In the genomic region with DNA sequence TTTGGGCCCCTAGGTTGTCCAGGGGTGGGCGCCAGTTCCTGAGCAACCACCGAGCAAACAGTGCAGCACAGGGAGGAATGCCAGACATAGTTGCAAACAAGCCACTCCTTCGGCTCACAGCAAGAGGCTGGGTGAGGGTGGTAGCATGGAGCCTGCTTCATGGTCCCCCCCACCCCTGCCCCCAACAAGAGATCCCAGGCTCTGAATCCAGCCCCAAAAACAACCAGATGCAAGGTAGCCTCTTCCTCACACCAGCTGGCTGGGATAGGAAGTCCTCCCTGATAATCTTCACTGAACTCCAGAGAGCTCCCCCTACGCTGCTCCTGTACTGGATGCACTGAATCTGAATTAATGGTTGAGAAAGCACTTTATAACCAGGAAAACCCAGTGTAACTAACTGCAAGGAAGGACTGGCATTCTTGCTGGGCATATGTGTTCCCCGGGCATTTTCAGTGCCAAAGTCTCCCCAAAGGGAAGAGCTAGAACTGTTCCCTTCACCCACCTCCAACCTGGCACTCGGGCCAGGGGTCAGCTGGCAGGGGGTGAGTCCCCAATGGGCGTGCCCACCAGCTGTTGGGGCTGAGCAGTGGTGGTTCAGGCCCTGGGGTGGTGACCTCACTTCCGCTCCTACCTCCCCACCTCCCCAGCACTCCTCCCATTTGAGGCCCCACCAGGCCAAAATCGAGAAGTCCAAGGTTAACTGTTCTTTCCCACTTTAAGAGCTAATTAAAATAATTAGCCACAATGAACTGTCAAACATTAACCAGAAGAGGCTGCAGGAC, we compare ENCODE assay signal across 1 cellular context.
A peak's percentile ranks its signal among the peaks of the same experiment; 100 is the strongest.
TF ChIP-seq lines count a peak whose summit lies in the region.

No MANE protein-coding gene starts in this region.

TF ChIP-seq in K562, 482 proteins besides CTCF, POLR2A, EP300 and RAD21 (continues in another document):
- TF ChIP-seq, protein P1, sequence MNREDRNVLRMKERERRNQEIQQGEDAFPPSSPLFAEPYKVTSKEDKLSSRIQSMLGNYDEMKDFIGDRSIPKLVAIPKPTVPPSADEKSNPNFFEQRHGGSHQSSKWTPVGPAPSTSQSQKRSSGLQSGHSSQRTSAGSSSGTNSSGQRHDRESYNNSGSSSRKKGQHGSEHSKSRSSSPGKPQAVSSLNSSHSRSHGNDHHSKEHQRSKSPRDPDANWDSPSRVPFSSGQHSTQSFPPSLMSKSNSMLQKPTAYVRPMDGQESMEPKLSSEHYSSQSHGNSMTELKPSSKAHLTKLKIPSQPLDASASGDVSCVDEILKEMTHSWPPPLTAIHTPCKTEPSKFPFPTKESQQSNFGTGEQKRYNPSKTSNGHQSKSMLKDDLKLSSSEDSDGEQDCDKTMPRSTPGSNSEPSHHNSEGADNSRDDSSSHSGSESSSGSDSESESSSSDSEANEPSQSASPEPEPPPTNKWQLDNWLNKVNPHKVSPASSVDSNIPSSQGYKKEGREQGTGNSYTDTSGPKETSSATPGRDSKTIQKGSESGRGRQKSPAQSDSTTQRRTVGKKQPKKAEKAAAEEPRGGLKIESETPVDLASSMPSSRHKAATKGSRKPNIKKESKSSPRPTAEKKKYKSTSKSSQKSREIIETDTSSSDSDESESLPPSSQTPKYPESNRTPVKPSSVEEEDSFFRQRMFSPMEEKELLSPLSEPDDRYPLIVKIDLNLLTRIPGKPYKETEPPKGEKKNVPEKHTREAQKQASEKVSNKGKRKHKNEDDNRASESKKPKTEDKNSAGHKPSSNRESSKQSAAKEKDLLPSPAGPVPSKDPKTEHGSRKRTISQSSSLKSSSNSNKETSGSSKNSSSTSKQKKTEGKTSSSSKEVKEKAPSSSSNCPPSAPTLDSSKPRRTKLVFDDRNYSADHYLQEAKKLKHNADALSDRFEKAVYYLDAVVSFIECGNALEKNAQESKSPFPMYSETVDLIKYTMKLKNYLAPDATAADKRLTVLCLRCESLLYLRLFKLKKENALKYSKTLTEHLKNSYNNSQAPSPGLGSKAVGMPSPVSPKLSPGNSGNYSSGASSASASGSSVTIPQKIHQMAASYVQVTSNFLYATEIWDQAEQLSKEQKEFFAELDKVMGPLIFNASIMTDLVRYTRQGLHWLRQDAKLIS (CRISPR knock-in tag; IDR thresholded peaks at IDR 0.05), result no peak
- TF ChIP-seq, protein P2, sequence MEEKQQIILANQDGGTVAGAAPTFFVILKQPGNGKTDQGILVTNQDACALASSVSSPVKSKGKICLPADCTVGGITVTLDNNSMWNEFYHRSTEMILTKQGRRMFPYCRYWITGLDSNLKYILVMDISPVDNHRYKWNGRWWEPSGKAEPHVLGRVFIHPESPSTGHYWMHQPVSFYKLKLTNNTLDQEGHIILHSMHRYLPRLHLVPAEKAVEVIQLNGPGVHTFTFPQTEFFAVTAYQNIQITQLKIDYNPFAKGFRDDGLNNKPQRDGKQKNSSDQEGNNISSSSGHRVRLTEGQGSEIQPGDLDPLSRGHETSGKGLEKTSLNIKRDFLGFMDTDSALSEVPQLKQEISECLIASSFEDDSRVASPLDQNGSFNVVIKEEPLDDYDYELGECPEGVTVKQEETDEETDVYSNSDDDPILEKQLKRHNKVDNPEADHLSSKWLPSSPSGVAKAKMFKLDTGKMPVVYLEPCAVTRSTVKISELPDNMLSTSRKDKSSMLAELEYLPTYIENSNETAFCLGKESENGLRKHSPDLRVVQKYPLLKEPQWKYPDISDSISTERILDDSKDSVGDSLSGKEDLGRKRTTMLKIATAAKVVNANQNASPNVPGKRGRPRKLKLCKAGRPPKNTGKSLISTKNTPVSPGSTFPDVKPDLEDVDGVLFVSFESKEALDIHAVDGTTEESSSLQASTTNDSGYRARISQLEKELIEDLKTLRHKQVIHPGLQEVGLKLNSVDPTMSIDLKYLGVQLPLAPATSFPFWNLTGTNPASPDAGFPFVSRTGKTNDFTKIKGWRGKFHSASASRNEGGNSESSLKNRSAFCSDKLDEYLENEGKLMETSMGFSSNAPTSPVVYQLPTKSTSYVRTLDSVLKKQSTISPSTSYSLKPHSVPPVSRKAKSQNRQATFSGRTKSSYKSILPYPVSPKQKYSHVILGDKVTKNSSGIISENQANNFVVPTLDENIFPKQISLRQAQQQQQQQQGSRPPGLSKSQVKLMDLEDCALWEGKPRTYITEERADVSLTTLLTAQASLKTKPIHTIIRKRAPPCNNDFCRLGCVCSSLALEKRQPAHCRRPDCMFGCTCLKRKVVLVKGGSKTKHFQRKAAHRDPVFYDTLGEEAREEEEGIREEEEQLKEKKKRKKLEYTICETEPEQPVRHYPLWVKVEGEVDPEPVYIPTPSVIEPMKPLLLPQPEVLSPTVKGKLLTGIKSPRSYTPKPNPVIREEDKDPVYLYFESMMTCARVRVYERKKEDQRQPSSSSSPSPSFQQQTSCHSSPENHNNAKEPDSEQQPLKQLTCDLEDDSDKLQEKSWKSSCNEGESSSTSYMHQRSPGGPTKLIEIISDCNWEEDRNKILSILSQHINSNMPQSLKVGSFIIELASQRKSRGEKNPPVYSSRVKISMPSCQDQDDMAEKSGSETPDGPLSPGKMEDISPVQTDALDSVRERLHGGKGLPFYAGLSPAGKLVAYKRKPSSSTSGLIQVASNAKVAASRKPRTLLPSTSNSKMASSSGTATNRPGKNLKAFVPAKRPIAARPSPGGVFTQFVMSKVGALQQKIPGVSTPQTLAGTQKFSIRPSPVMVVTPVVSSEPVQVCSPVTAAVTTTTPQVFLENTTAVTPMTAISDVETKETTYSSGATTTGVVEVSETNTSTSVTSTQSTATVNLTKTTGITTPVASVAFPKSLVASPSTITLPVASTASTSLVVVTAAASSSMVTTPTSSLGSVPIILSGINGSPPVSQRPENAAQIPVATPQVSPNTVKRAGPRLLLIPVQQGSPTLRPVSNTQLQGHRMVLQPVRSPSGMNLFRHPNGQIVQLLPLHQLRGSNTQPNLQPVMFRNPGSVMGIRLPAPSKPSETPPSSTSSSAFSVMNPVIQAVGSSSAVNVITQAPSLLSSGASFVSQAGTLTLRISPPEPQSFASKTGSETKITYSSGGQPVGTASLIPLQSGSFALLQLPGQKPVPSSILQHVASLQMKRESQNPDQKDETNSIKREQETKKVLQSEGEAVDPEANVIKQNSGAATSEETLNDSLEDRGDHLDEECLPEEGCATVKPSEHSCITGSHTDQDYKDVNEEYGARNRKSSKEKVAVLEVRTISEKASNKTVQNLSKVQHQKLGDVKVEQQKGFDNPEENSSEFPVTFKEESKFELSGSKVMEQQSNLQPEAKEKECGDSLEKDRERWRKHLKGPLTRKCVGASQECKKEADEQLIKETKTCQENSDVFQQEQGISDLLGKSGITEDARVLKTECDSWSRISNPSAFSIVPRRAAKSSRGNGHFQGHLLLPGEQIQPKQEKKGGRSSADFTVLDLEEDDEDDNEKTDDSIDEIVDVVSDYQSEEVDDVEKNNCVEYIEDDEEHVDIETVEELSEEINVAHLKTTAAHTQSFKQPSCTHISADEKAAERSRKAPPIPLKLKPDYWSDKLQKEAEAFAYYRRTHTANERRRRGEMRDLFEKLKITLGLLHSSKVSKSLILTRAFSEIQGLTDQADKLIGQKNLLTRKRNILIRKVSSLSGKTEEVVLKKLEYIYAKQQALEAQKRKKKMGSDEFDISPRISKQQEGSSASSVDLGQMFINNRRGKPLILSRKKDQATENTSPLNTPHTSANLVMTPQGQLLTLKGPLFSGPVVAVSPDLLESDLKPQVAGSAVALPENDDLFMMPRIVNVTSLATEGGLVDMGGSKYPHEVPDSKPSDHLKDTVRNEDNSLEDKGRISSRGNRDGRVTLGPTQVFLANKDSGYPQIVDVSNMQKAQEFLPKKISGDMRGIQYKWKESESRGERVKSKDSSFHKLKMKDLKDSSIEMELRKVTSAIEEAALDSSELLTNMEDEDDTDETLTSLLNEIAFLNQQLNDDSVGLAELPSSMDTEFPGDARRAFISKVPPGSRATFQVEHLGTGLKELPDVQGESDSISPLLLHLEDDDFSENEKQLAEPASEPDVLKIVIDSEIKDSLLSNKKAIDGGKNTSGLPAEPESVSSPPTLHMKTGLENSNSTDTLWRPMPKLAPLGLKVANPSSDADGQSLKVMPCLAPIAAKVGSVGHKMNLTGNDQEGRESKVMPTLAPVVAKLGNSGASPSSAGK (IDR thresholded peaks at IDR 0.05), result no peak
- TF ChIP-seq ZNF224 (CRISPR knock-in tag; IDR thresholded peaks at IDR 0.05) (no peak), CREM (IDR thresholded peaks at IDR 0.05; ENCODE audit: low read depth) (peak; percentile 77), ZFX (CRISPR knock-in tag; IDR thresholded peaks at IDR 0.05) (peak; percentile 20; the same call in 1 of the 2 replicates), HIVEP1 (CRISPR knock-in tag; IDR thresholded peaks at IDR 0.05) (no peak), ZFP36 (IDR thresholded peaks at IDR 0.05; ENCODE audit: low read depth, low read length, partially characterized antibody) (peak; percentile 34), SIN3A (IDR thresholded peaks at IDR 0.05; ENCODE audit: borderline replicate concordance in 2 of 2, control insufficient read depth in 1 of 2, low read depth in 2 of 2, low read length in 2 of 2) (peak in 1 of 2 experiments; percentile 88; a peak in 2 of 4 replicates), TBL1XR1 (IDR thresholded peaks at IDR 0.05; ENCODE audit: low read length in 2 of 2) (no peak), GABPA (tag; conservative IDR thresholded peaks at IDR 0.05; ENCODE audit: low read depth) (peak; percentile 75), ZBTB17 (CRISPR knock-in tag; IDR thresholded peaks at IDR 0.05) (no peak), GATA2 (CRISPR knock-in tag; IDR thresholded peaks at IDR 0.05) (no peak), XRCC4 (IDR thresholded peaks at IDR 0.05; ENCODE audit: extremely low read depth, insufficient read depth, insufficient read length) (no peak), GABPB1 (CRISPR knock-in tag; IDR thresholded peaks at IDR 0.05) (peak; percentile 70; the same call in 1 of the 2 replicates), POU5F1 (IDR thresholded peaks at IDR 0.05; ENCODE audit: borderline replicate concordance, low read depth, low read length, partially characterized antibody) (no peak), ZNF778 (CRISPR knock-in tag; IDR thresholded peaks at IDR 0.05) (no peak), MAZ (CRISPR knock-in tag; conservative IDR thresholded peaks at IDR 0.05 in 1 of 2, IDR thresholded peaks at IDR 0.05 in 1 of 2) (no peak; a peak in 1 of 4 replicates), ETS2 (tag; IDR thresholded peaks at IDR 0.05; ENCODE audit: borderline replicate concordance, poor library complexity, severe bottlenecking) (no peak), RBBP5 (IDR thresholded peaks at IDR 0.05; ENCODE audit: borderline replicate concordance, insufficient read depth, low read length, poor library complexity, severe bottlenecking) (no peak), KLF16 (IDR thresholded peaks at IDR 0.05) (0 out of 2 replicates have a peak, but pooled peaks have one; percentile 5), ZC3H4 (CRISPR knock-in tag; IDR thresholded peaks at IDR 0.05; ENCODE audit: borderline replicate concordance) (no peak), SMARCB1 (IDR thresholded peaks at IDR 0.05; ENCODE audit: insufficient read length, low read depth) (no peak), CREB1 (IDR thresholded peaks at IDR 0.05) (no peak; the same call in 1 of the 2 replicates), CREB1 (CRISPR knock-in tag; IDR thresholded peaks at IDR 0.05) (no peak), DDX20 (tag; IDR thresholded peaks at IDR 0.05; ENCODE audit: low read depth) (no peak), ELF4 (CRISPR knock-in tag; IDR thresholded peaks at IDR 0.05) (no peak)
- TF ChIP-seq, protein P3, sequence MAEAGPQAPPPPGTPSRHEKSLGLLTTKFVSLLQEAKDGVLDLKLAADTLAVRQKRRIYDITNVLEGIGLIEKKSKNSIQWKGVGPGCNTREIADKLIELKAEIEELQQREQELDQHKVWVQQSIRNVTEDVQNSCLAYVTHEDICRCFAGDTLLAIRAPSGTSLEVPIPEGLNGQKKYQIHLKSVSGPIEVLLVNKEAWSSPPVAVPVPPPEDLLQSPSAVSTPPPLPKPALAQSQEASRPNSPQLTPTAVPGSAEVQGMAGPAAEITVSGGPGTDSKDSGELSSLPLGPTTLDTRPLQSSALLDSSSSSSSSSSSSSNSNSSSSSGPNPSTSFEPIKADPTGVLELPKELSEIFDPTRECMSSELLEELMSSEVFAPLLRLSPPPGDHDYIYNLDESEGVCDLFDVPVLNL (CRISPR knock-in tag; IDR thresholded peaks at IDR 0.05; ENCODE audit: low read depth), result no peak
- TF ChIP-seq, protein P4, sequence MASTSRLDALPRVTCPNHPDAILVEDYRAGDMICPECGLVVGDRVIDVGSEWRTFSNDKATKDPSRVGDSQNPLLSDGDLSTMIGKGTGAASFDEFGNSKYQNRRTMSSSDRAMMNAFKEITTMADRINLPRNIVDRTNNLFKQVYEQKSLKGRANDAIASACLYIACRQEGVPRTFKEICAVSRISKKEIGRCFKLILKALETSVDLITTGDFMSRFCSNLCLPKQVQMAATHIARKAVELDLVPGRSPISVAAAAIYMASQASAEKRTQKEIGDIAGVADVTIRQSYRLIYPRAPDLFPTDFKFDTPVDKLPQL (IDR thresholded peaks at IDR 0.05; ENCODE audit: extremely low read depth, insufficient read length), result no peak
- TF ChIP-seq, protein P5, sequence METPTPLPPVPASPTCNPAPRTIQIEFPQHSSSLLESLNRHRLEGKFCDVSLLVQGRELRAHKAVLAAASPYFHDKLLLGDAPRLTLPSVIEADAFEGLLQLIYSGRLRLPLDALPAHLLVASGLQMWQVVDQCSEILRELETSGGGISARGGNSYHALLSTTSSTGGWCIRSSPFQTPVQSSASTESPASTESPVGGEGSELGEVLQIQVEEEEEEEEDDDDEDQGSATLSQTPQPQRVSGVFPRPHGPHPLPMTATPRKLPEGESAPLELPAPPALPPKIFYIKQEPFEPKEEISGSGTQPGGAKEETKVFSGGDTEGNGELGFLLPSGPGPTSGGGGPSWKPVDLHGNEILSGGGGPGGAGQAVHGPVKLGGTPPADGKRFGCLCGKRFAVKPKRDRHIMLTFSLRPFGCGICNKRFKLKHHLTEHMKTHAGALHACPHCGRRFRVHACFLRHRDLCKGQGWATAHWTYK (CRISPR knock-in tag; IDR thresholded peaks at IDR 0.05), result no peak
- TF ChIP-seq, protein P6, sequence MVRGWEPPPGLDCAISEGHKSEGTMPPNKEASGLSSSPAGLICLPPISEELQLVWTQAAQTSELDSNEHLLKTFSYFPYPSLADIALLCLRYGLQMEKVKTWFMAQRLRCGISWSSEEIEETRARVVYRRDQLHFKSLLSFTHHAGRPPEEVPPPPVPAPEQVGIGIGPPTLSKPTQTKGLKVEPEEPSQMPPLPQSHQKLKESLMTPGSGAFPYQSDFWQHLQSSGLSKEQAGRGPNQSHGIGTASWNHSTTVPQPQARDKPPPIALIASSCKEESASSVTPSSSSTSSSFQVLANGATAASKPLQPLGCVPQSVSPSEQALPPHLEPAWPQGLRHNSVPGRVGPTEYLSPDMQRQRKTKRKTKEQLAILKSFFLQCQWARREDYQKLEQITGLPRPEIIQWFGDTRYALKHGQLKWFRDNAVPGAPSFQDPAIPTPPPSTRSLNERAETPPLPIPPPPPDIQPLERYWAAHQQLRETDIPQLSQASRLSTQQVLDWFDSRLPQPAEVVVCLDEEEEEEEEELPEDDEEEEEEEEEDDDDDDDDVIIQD (CRISPR knock-in tag; IDR thresholded peaks at IDR 0.05), result no peak
